Comparison of ENCODE assay signal across 1 cellular context in the genomic region with DNA sequence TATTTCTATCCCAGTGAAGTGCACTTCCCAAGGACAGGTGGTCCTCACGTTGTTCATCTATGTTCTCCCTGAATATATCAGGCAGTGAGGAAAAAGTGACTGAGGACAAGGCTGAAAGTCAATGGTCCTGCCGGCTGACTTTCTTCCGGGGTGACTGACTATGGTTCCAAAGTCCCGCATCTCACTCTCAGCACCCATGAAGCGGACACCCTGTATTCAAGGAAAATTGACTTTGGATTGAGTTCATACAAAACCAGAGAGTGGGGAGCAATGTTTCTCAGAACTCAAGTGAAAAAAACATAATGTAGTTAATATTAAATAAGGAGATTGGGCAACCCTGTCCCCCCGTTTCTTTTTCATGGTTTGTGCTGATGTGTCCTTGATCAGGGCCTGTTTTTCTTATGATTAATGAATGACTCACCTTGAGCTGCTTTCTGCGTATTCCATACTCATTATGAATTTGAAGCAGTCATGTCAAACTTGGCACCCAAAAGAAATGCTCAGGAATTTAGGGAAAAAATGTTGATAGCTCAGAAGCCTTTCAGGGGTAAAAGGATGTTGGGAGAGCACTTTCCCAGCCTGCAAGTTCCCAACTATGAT.
TF ChIP-seq lines count a peak whose summit lies in the region.

No MANE protein-coding gene starts in this region.

TF ChIP-seq in GM23338, 12 proteins besides CTCF, POLR2A, EP300 and RAD21 (continued from another document):
- TF ChIP-seq, protein P1, sequence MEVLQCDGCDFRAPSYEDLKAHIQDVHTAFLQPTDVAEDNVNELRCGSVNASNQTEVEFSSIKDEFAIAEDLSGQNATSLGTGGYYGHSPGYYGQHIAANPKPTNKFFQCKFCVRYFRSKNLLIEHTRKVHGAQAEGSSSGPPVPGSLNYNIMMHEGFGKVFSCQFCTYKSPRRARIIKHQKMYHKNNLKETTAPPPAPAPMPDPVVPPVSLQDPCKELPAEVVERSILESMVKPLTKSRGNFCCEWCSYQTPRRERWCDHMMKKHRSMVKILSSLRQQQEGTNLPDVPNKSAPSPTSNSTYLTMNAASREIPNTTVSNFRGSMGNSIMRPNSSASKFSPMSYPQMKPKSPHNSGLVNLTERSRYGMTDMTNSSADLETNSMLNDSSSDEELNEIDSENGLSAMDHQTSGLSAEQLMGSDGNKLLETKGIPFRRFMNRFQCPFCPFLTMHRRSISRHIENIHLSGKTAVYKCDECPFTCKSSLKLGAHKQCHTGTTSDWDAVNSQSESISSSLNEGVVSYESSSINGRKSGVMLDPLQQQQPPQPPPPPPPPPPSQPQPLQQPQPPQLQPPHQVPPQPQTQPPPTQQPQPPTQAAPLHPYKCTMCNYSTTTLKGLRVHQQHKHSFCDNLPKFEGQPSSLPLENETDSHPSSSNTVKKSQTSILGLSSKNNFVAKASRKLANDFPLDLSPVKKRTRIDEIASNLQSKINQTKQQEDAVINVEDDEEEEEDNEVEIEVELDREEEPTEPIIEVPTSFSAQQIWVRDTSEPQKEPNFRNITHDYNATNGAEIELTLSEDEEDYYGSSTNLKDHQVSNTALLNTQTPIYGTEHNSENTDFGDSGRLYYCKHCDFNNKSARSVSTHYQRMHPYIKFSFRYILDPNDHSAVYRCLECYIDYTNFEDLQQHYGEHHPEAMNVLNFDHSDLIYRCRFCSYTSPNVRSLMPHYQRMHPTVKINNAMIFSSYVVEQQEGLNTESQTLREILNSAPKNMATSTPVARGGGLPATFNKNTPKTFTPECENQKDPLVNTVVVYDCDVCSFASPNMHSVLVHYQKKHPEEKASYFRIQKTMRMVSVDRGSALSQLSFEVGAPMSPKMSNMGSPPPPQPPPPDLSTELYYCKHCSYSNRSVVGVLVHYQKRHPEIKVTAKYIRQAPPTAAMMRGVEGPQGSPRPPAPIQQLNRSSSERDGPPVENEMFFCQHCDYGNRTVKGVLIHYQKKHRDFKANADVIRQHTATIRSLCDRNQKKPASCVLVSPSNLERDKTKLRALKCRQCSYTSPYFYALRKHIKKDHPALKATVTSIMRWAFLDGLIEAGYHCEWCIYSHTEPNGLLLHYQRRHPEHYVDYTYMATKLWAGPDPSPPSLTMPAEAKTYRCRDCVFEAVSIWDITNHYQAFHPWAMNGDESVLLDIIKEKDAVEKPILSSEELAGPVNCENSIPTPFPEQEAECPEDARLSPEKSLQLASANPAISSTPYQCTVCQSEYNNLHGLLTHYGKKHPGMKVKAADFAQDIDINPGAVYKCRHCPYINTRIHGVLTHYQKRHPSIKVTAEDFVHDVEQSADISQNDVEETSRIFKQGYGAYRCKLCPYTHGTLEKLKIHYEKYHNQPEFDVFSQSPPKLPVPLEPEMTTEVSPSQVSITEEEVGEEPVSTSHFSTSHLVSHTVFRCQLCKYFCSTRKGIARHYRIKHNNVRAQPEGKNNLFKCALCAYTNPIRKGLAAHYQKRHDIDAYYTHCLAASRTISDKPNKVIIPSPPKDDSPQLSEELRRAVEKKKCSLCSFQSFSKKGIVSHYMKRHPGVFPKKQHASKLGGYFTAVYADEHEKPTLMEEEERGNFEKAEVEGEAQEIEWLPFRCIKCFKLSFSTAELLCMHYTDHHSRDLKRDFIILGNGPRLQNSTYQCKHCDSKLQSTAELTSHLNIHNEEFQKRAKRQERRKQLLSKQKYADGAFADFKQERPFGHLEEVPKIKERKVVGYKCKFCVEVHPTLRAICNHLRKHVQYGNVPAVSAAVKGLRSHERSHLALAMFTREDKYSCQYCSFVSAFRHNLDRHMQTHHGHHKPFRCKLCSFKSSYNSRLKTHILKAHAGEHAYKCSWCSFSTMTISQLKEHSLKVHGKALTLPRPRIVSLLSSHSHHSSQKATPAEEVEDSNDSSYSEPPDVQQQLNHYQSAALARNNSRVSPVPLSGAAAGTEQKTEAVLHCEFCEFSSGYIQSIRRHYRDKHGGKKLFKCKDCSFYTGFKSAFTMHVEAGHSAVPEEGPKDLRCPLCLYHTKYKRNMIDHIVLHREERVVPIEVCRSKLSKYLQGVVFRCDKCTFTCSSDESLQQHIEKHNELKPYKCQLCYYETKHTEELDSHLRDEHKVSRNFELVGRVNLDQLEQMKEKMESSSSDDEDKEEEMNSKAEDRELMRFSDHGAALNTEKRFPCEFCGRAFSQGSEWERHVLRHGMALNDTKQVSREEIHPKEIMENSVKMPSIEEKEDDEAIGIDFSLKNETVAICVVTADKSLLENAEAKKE (CRISPR knock-in tag; IDR thresholded peaks at IDR 0.05) = no peak
- TF ChIP-seq STAT1 (IDR thresholded peaks at IDR 0.05; ENCODE audit: unreplicated experiment) (no peak), EZH2 (IDR thresholded peaks at IDR 0.05; ENCODE audit: low read depth, unreplicated experiment) (no peak), CREB1 (CRISPR knock-in tag; IDR thresholded peaks at IDR 0.05; ENCODE audit: low read depth) (no peak), NANOG (IDR thresholded peaks at IDR 0.05; ENCODE audit: borderline replicate concordance) (no peak), REST (IDR thresholded peaks at IDR 0.05; ENCODE audit: unreplicated experiment) (no peak), EZH2phosphoT487 (IDR thresholded peaks at IDR 0.05; ENCODE audit: unreplicated experiment) (no peak)
- TF ChIP-seq, protein P2, sequence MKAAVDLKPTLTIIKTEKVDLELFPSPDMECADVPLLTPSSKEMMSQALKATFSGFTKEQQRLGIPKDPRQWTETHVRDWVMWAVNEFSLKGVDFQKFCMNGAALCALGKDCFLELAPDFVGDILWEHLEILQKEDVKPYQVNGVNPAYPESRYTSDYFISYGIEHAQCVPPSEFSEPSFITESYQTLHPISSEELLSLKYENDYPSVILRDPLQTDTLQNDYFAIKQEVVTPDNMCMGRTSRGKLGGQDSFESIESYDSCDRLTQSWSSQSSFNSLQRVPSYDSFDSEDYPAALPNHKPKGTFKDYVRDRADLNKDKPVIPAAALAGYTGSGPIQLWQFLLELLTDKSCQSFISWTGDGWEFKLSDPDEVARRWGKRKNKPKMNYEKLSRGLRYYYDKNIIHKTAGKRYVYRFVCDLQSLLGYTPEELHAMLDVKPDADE (IDR thresholded peaks at IDR 0.05) = no peak
